In genomic region chr12:2049604-2050540, GRCh38 we compare ENCODE assay signal across 16 cellular contexts. TPM values are rescaled to one million over a fixed set of nuclear protein-coding genes. Genes with fewer than 3 reads are reported as not detected.
DNase-seq lines count a peak whose midpoint lies in the region; ATAC-seq, FAIRE-seq and TF ChIP-seq lines count a peak whose summit lies in the region.
"Had no signal": no experiment of that assay in that cellular context is flagged by ENCODE, and none has a peak within 500 bp of the region (broad histone marks: within the 10 kb centered on the region; RNA-seq: fewer than 3 reads in every experiment).

No MANE protein-coding gene starts in this region.

- BruUV-seq in GM12878 (replicated peaks; lab: Mats Ljungman, UMichigan): no TSS peak

- CTCF ChIA-PET in GM12878 (lab: Yijun Ruan, JAX): no interaction called here

- intact Hi-C loops in GM12878 (cut with micrococcal nuclease; ENCODE audit: unreplicated experiment): no loop called here

- H3K4me1 ChIP-seq in GM12878 (ENCODE audit: control insufficient read depth, insufficient read depth, low read length): 0 out of 2 replicates have a peak, but pooled peaks cover 3% of the 10 kb centered on the region

- no peak overlapping the region for H3K9ac ChIP-seq in GM12878 (ENCODE audit: control insufficient read depth, insufficient read depth, low read length)

- peaks cover 77% of the 10 kb centered on the region for H3K27me3 Mint-ChIP-seq in neural crest cell (ENCODE audit: low read depth)

- H3K4me1 Mint-ChIP-seq in neural crest cell: peaks cover 23% of the 10 kb centered on the region

- RAD21 ChIA-PET in GM12878 (lab: Charles Lee; ENCODE audit: unreplicated experiment): interaction anchor here (1.2 kb wide), 1 partner anchor 75 kb away, joined by 3 read pairs; no protein-coding TSS in a partner anchor

- POLR2A ChIA-PET in GM12878 (lab: Charles Lee): no interaction called here

- DNase-seq in EL (peak; percentile 15), NAMALWA (ENCODE audit: low spot score) (peak; percentile 19), GM12878 (ENCODE audit: low read depth, low spot score) (no peak), neural crest cell (ENCODE audit: low read depth, low spot score) (no peak), NCI-H446 (lab: John Stamatoyannopoulos, UW) (no peak), foreskin melanocyte (no peak), NCI-H2029 (lab: John Stamatoyannopoulos, UW) (no peak)
- DNase-seq: activated effector memory CD4-positive, alpha-beta T cell treated with Interleukin-2 at 50 U/mL for 16 hours; Caco-2; cerebellar nuclear complex; GDM1; GOT3; NK-92 treated with Interleukin-12 subunit alpha and Interleukin-12 subunit beta, amount 100 ng/mL, for 24 hours; Right ventricle myocardium superior; sigmoid colon; stimulated activated CD4-positive, alpha-beta T cell treated with anti-CD3 and anti-CD28 coated beads, Interleukin-4, amount 100 ng/mL, for 1 hour had no signal

- no peaks in the 10 kb centered on the region for H3K36me3 ChIP-seq in GM12878 (ENCODE audit: control insufficient read depth in 2 of 2, insufficient read depth in 2 of 2, low read length in 1 of 2)
- H3K36me3 ChIP-seq: sigmoid colon had no signal

- no peaks in the 10 kb centered on the region for H3K9me3 ChIP-seq in GM12878 (replicated peaks; ENCODE audit: control insufficient read depth, insufficient read depth, low read length)
- H3K9me3 ChIP-seq: Caco-2, sigmoid colon had no signal

- H3K27ac Mint-ChIP-seq in neural crest cell (ENCODE audit: unreplicated experiment): no peak overlapping the region

- TF ChIP-seq EP300 in GM12878 (IDR thresholded peaks at IDR 0.05; ENCODE audit: borderline replicate concordance in 1 of 2, control insufficient read depth in 1 of 2, low read depth in 2 of 2, low read length in 2 of 2): no peak

- no peak overlapping the region for H2AFZ ChIP-seq in GM12878 (ENCODE audit: control insufficient read depth, low read depth, low read length)

- H4K20me1 ChIP-seq in GM12878 (ENCODE audit: control insufficient read depth, insufficient read depth): no peaks in the 10 kb centered on the region

- H3K27ac ChIP-seq in GM12878 (ENCODE audit: control insufficient read depth, insufficient read depth): no peak overlapping the region
- H3K27ac ChIP-seq: sigmoid colon had no signal

- no peak overlapping the region for H3K4me3 ChIP-seq in GM12878
- H3K4me3 ChIP-seq: sigmoid colon had no signal

- no peak overlapping the region for H3K4me2 ChIP-seq in GM12878 (ENCODE audit: control insufficient read depth, insufficient read depth)

- no peak for ATAC-seq in GM12878

- no peak for FAIRE-seq in GM12878 (lab: Jason Lieb, UNC)

- no peak for TF ChIP-seq POLR2A in GM12878 (IDR thresholded peaks at IDR 0.05; ENCODE audit: low read depth, low read length)

- in situ Hi-C loops in GM12878 (cut with MboI): loop anchor here (10.0 kb wide), 1 partner anchor 535 kb away; no protein-coding TSS in a partner anchor

- no peaks in the 10 kb centered on the region for H3K36me3 Mint-ChIP-seq in neural crest cell (ENCODE audit: low read depth)

- H3K79me2 ChIP-seq in GM12878 (ENCODE audit: control insufficient read depth, insufficient read depth, low read length): no peaks in the 10 kb centered on the region

- 26% methylated on average over 8 of the region's 8 CpGs for WGBS in GM12878 (ENCODE audit: insufficient coverage, insufficient replicate concordance, low lambda C conversion rate, missing lambda C conversion rate)

- no peak for TF ChIP-seq RAD21 in GM12878 (IDR thresholded peaks at IDR 0.05; ENCODE audit: insufficient read depth, low read depth, low read length)

- peaks cover 8 to 17% of the 10 kb centered on the region in 2 experiments for H3K27me3 ChIP-seq in GM12878 (replicated peaks in 1 of 2; ENCODE audit: control insufficient read depth in 2 of 2, insufficient read depth in 2 of 2, low read length in 1 of 2)
- H3K27me3 ChIP-seq: sigmoid colon had no signal

- peak overlapping the region; percentile 86 for H3K4me3 Mint-ChIP-seq in neural crest cell

- H3K9me3 Mint-ChIP-seq in neural crest cell: no peaks in the 10 kb centered on the region

- SMC1A ChIA-PET in GM12878 (lab: Charles Lee; ENCODE audit: uncharacterized antibody, unreplicated experiment): interaction anchor here (0.9 kb wide), 1 partner anchor 240 kb away, joined by 4 read pairs; no protein-coding TSS in a partner anchor

- TF ChIP-seq CTCF in GM12878 (IDR thresholded peaks at IDR 0.05 in 2 of 3, conservative IDR thresholded peaks at IDR 0.05 in 1 of 3; ENCODE audit: control insufficient read depth in 2 of 3, extremely low read depth in 1 of 3, insufficient read depth in 1 of 3, low read depth in 3 of 3, low read length in 3 of 3): no peak
- no peak for TF ChIP-seq CTCF in neural crest cell (conservative IDR thresholded peaks at IDR 0.05)

TF ChIP-seq in GM12878, 131 proteins besides CTCF, POLR2A, EP300 and RAD21:
- TF ChIP-seq BHLHE40 (IDR thresholded peaks at IDR 0.05; ENCODE audit: borderline replicate concordance in 1 of 2, low read depth in 2 of 2, low read length in 1 of 2) (peak; percentile 58 to 75; a peak in 2 of 4 replicates), RAD51 (IDR thresholded peaks at IDR 0.05) (peak; percentile 50; the same call in 1 of the 2 replicates), ETV6 (conservative IDR thresholded peaks at IDR 0.05 in 1 of 2, IDR thresholded peaks at IDR 0.05 in 1 of 2; ENCODE audit: borderline replicate concordance in 1 of 2, low read depth in 1 of 2) (no peak)
TF ChIP-seq in GM12878: peak in this region for 2.

RNA-seq across cellular contexts. Expression of gene CACNA1C, which starts 2.9 kb away (rescaled TPM):
- not detected in 2 replicates for total RNA-seq in GM12878 (2013; cell fraction: nucleolus; rRNA removed)
- total RNA-seq in GM12878 (2014; rRNA removed) (under 0.01 and 0.05 TPM in 2 replicates), GM12878 (2014; rRNA removed; fragmentation: Illumina TruSeq; extraction: Trizol) (not detected in 2 replicates), GM12878 (2021) (0.13 TPM in 1 of 2 replicates, not detected in the other), neural crest cell (1.6 and 1.9 TPM in 2 replicates)
- 0.35 TPM for polyA plus RNA-seq in GM12878 (2011; ENCODE audit: low read depth)
- polyA plus RNA-seq in GM12878 (2011; rRNA removed) (not detected in 2 replicates), GM12878 (2014; fragmentation: Illumina TruSeq; extraction: Trizol) (0.09 TPM in 1 of 2 replicates, not detected in the other), GM12878 (2014; fragmentation: Nextera tagmentation; extraction: Ambion mirVana) (not detected), GM12878 (2014; rRNA removed) (0.01 TPM in 2 replicates), GM12878 (2016; fragmentation: Nextera tagmentation; extraction: Ambion mirVana) (under 1 TPM; 0.15 TPM)
- polyA plus RNA-seq in GM12878 (2011; cell fraction: cytosol; rRNA removed): not detected in 2 replicates
- polyA plus RNA-seq in GM12878 (2011; cell fraction: nucleus; rRNA removed): not detected in 2 replicates
- polyA plus RNA-seq in GM12878 (2012): 0.04 TPM in 1 of 2 replicates, not detected in the other
- not detected in 2 replicates for polyA minus RNA-seq in GM12878 (2011; rRNA and poly(A)+ RNA removed)
- not detected in 2 replicates for polyA minus RNA-seq in GM12878 (2011; cell fraction: cytosol; rRNA and poly(A)+ RNA removed)
- not detected in 2 replicates for polyA minus RNA-seq in GM12878 (2011; cell fraction: nucleus; rRNA and poly(A)+ RNA removed)
- total RNA-seq: Caco-2 had no signal

RNA-seq across cellular contexts. Expression of gene DCP1B, which starts 45.6 kb away (rescaled TPM):
- total RNA-seq in GM12878 (2013; cell fraction: nucleolus; rRNA removed): 34.9 and 37.2 TPM in 2 replicates
- total RNA-seq in GM12878 (2014; rRNA removed): 12.6 and 12.7 TPM in 2 replicates
- 11.7 and 12.3 TPM in 2 replicates for total RNA-seq in GM12878 (2014; rRNA removed; fragmentation: Illumina TruSeq; extraction: Trizol)
- 11.2 and 12.6 TPM in 2 replicates for total RNA-seq in GM12878 (2021)
- polyA plus RNA-seq in GM12878 (2011; ENCODE audit: low read depth): 11.7 TPM
- polyA plus RNA-seq in GM12878 (2011; rRNA removed): 22.7 and 23.6 TPM in 2 replicates
- polyA plus RNA-seq in GM12878 (2011; cell fraction: cytosol; rRNA removed): 24.1 and 26.1 TPM in 2 replicates
- polyA plus RNA-seq in GM12878 (2011; cell fraction: nucleus; rRNA removed): 14.3 and 17.4 TPM in 2 replicates
- polyA plus RNA-seq in GM12878 (2012): 8.8 and 9.5 TPM in 2 replicates
- 17.9 and 20.4 TPM in 2 replicates for polyA plus RNA-seq in GM12878 (2014; fragmentation: Illumina TruSeq; extraction: Trizol)
- polyA plus RNA-seq in GM12878 (2014; fragmentation: Nextera tagmentation; extraction: Ambion mirVana): 1 to 10 TPM; 1.3 to 2.2 TPM
- 17.2 and 18.8 TPM in 2 replicates for polyA plus RNA-seq in GM12878 (2014; rRNA removed)
- polyA plus RNA-seq in GM12878 (2016; fragmentation: Nextera tagmentation; extraction: Ambion mirVana): 10 to 100 TPM; 23.3 to 23.4 TPM
- polyA minus RNA-seq in GM12878 (2011; rRNA and poly(A)+ RNA removed): 20.4 and 29.5 TPM in 2 replicates
- 5.8 and 6.3 TPM in 2 replicates for polyA minus RNA-seq in GM12878 (2011; cell fraction: cytosol; rRNA and poly(A)+ RNA removed)
- polyA minus RNA-seq in GM12878 (2011; cell fraction: nucleus; rRNA and poly(A)+ RNA removed): 12.5 and 22.3 TPM in 2 replicates
- total RNA-seq in neural crest cell: 19.2 and 19.8 TPM in 2 replicates

Comparison
In these comparisons a context has a peak if more than half of its experiments do, and no peak if none do; other contexts are left out.
1. DNase-seq: peak in EL (single experiment) and NAMALWA (single experiment); none in GM12878 (single experiment), neural crest cell (single experiment), NCI-H446 (0 of 2), foreskin melanocyte (single experiment) and NCI-H2029 (single experiment).